24 cellular contexts compared by ENCODE assay signal in the genomic region with DNA sequence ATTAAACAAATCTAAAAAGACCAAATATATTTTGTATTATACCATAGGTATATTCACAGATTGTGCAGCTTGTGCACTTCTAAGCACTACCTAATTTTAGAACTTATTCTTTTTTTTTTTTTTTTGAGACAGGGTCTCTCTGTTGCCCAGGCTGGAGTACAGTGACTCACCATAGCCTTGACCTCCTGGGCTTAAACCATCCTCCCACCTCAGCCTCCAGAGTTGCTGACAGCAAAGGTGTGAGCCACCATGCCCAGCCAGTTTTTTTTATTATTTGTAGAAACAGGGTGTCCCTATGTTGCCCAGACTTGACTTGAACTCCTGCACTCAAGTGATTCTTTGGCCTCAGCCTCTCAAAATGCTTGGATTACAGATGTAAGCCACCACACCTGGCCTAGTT.
"Had no signal": no experiment of that assay in that cellular context is flagged by ENCODE, and none has a peak within 500 bp of the region (broad histone marks: within the 10 kb centered on the region; RNA-seq: fewer than 3 reads in every experiment).

No MANE protein-coding gene starts in this region.

- H3K27me3 Mint-ChIP-seq: activated CD4-positive, alpha-beta T cell treated with anti-CD3 and anti-CD28 coated beads for 36 hours; activated naive CD8-positive, alpha-beta T cell; activated T-cell treated with anti-CD3 and anti-CD28 coated beads, Interleukin-2, amount 50 U/mL, for 24 hours; activated T-helper 17 cell treated with anti-CD3 and anti-CD28 coated beads, Interleukin-2, amount 50 U/mL, for 72 hours; memory B cell had no signal

- H3K79me2 ChIP-seq: parathyroid adenoma had no signal

- H3K4me1 Mint-ChIP-seq: activated T-helper 17 cell treated with anti-CD3 and anti-CD28 coated beads, Interleukin-2, amount 50 U/mL, for 72 hours; central memory CD8-positive, alpha-beta T cell; memory B cell had no signal

- DNase-seq: activated CD4-positive, alpha-beta T cell treated with anti-CD3 and anti-CD28 coated beads for 36 hours; activated CD4-positive, alpha-beta T cell treated with anti-CD3 and anti-CD28 coated beads, Interleukin-2, amount 50 U/mL, for 4 hours; activated CD8-positive, alpha-beta memory T cell treated with anti-CD3 and anti-CD28 coated beads for 24 hours; activated CD8-positive, alpha-beta memory T cell treated with anti-CD3 and anti-CD28 coated beads, Interleukin-2, amount 50 U/mL, for 4 hours; activated naive CD4-positive, alpha-beta T cell; activated T-cell treated with anti-CD3 and anti-CD28 coated beads, Interleukin-2, amount 50 U/mL, for 24 hours; colonic mucosa; heart left ventricle; left cardiac atrium; mucosa of descending colon; nephron progenitor cell; nucleus accumbens; right cardiac atrium; stimulated activated CD4-positive, alpha-beta T cell treated with anti-CD3 and anti-CD28 coated beads, Interleukin-12 subunit alpha, Interleukin-12 subunit beta, amount 100 ng/mL, for 4 hours; stimulated activated CD4-positive, alpha-beta T cell treated with anti-CD3 and anti-CD28 coated beads, Interleukin-4, amount 100 ng/mL, for 4 hours; stimulated activated naive CD8-positive, alpha-beta T cell treated with anti-CD3 and anti-CD28 coated beads, Interleukin-15, Interleukin-2, amounts not matched to agents 100 U/mL and 50 U/mL, for 24 hours had no signal

- H3K36me3 Mint-ChIP-seq: activated naive CD8-positive, alpha-beta T cell; memory B cell had no signal

- H3K27ac ChIP-seq: breast epithelium, colonic mucosa, heart left ventricle, parathyroid adenoma had no signal

- H3K4me3 Mint-ChIP-seq: activated CD4-positive, alpha-beta T cell treated with anti-CD3 and anti-CD28 coated beads for 36 hours; activated naive CD8-positive, alpha-beta T cell; activated T-cell treated with anti-CD3 and anti-CD28 coated beads, Interleukin-2, amount 50 U/mL, for 24 hours; activated T-helper 17 cell treated with anti-CD3 and anti-CD28 coated beads, Interleukin-2, amount 50 U/mL, for 72 hours; central memory CD8-positive, alpha-beta T cell; memory B cell; nephron progenitor cell had no signal

- FAIRE-seq: islet of Langerhans, TTC549 had no signal

- H3K9ac ChIP-seq: parathyroid adenoma had no signal

- H3K27me3 ChIP-seq: breast epithelium, colonic mucosa, heart left ventricle had no signal

- H3K9me3 Mint-ChIP-seq: activated T-cell treated with anti-CD3 and anti-CD28 coated beads, Interleukin-2, amount 50 U/mL, for 24 hours; activated T-helper 17 cell treated with anti-CD3 and anti-CD28 coated beads, Interleukin-2, amount 50 U/mL, for 72 hours; central memory CD8-positive, alpha-beta T cell; memory B cell; nephron progenitor cell had no signal

- H3K9me3 ChIP-seq: breast epithelium, colonic mucosa, heart left ventricle, mucosa of descending colon had no signal

- H3K27ac Mint-ChIP-seq: activated CD4-positive, alpha-beta T cell treated with anti-CD3 and anti-CD28 coated beads for 36 hours; activated naive CD8-positive, alpha-beta T cell; activated T-cell treated with anti-CD3 and anti-CD28 coated beads, Interleukin-2, amount 50 U/mL, for 24 hours; activated T-helper 17 cell treated with anti-CD3 and anti-CD28 coated beads, Interleukin-2, amount 50 U/mL, for 72 hours; memory B cell; nephron progenitor cell had no signal

- H3K4me1 ChIP-seq: parathyroid adenoma had no signal

- ATAC-seq: activated CD4-positive, alpha-beta T cell treated with anti-CD3 and anti-CD28 coated beads for 36 hours; activated T-helper 17 cell treated with anti-CD3 and anti-CD28 coated beads, Interleukin-2, amount 50 U/mL, for 72 hours; heart left ventricle; left cardiac atrium; mucosa of descending colon; right cardiac atrium; stimulated activated naive CD8-positive, alpha-beta T cell treated with anti-CD3 and anti-CD28 coated beads, Interleukin-15, Interleukin-2, amounts not matched to agents 100 U/mL and 50 U/mL, for 24 hours had no signal

- H3K36me3 ChIP-seq: breast epithelium, colonic mucosa, heart left ventricle had no signal

- H3K4me3 ChIP-seq: breast epithelium, colonic mucosa, heart left ventricle, mucosa of descending colon had no signal
